Comparison of ENCODE assay signal across 22 cellular contexts in the genomic region with DNA sequence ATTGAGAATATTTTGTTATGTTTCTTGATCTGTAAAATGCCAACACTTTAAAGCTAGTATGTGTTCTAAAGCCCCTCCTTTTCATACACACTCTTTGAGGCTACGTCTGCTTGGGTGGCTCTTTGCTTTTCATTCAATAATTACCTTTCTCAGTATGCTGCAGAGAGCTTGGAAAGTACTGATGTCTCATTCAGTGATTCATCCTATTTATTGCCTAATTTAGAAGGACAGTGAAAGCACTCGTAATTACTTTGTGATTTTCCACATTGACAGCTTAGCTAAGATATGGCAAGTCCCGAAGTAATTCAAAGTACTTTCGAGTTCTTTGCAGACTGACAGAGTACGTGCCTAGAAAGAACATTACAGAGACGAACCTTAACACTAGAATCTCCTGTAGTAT. TPM values are rescaled to one million over a fixed set of nuclear protein-coding genes. Genes with fewer than 3 reads are reported as not detected.
"Had no signal": no experiment of that assay in that cellular context is flagged by ENCODE, and none has a peak within 500 bp of the region (broad histone marks: within the 10 kb centered on the region; RNA-seq: fewer than 3 reads in every experiment).

No MANE protein-coding gene starts in this region.

- H3K36me3 ChIP-seq: left lung, upper lobe of left lung, WERI-Rb-1 had no signal

- H3K27me3 ChIP-seq: left lung, upper lobe of left lung had no signal

- H3K27ac ChIP-seq: epithelial cell of prostate, left lung, psoas muscle, upper lobe of left lung, WERI-Rb-1 had no signal

- H3K4me1 ChIP-seq: left lung, psoas muscle, upper lobe of left lung had no signal

- ATAC-seq: activated CD4-positive, alpha-beta T cell treated with anti-CD3 and anti-CD28 coated beads for 36 hours; left lung; psoas muscle had no signal

- H3K9me3 ChIP-seq: left lung, psoas muscle, upper lobe of left lung had no signal

- DNase-seq: activated CD4-positive, alpha-beta memory T cell treated with anti-CD3 and anti-CD28 coated beads, Interleukin-2, amount 10 ng/mL, durations not matched to agents 7 days and 5 days; activated CD4-positive, alpha-beta T cell treated with anti-CD3 and anti-CD28 coated beads for 36 hours; activated gamma-delta T cell; activated naive CD8-positive, alpha-beta T cell treated with anti-CD3 and anti-CD28 coated beads, Interleukin-2, amount 10 ng/mL, durations not matched to agents 7 days and 5 days; activated T-cell treated with anti-CD3 and anti-CD28 coated beads, Interleukin-2, amount 50 U/mL, for 48 hours; aorta; central memory CD4-positive, alpha-beta T cell; cortex of kidney; effector memory CD4-positive, alpha-beta T cell; glutamatergic neuron; left lung; mesendoderm; nephron progenitor cell; psoas muscle; stimulated activated CD4-positive, alpha-beta T cell treated with anti-CD3 and anti-CD28 coated beads, Interleukin-4, amount 100 ng/mL, for 1 hour; stimulated activated CD8-positive, alpha-beta memory T cell treated with anti-CD3 and anti-CD28 coated beads, Interleukin-4, amount 100 ng/mL, for 48 hours; T1000; upper lobe of left lung; WERI-Rb-1 had no signal

- H3K4me3 ChIP-seq: left lung, psoas muscle, upper lobe of left lung had no signal

RNA-seq across cellular contexts. Expression of gene BMP15, which starts 57.2 kb away (rescaled TPM):
- total RNA-seq: activated CD4-positive, alpha-beta memory T cell treated with anti-CD3 and anti-CD28 coated beads, Interleukin-2, amount 10 ng/mL, durations not matched to agents 7 days and 5 days; activated CD4-positive, alpha-beta T cell treated with anti-CD3 and anti-CD28 coated beads for 36 hours; activated naive CD8-positive, alpha-beta T cell treated with anti-CD3 and anti-CD28 coated beads, Interleukin-2, amount 10 ng/mL, durations not matched to agents 7 days and 5 days; aorta; left lung; omental fat pad; psoas muscle; temporal lobe; upper lobe of left lung had no signal
- polyA plus RNA-seq: aorta, psoas muscle had no signal
